ENCODE assay signal across 17 cellular contexts in genomic region chr15:57538822-57539221, GRCh38.
"Had no signal": no experiment of that assay in that cellular context is flagged by ENCODE, and none has a peak within 500 bp of the region (broad histone marks: within the 10 kb centered on the region; RNA-seq: fewer than 3 reads in every experiment).

No MANE protein-coding gene starts in this region.

- DNase-seq: effector CD4-positive, alpha-beta T cell; endodermal cell; foreskin melanocyte; head of caudate nucleus; left colon; left ventricle myocardium superior; mesenchymal stem cell; naive B cell; nephron progenitor cell; ovary; small intestine; stimulated activated CD4-positive, alpha-beta T cell treated with anti-CD3 and anti-CD28 coated beads, Interleukin-12 subunit alpha, Interleukin-12 subunit beta, amount 100 ng/mL, for 4 hours; stimulated activated naive CD4-positive, alpha-beta T cell treated with Interleukin-2 at 50 U/mL for 16 hours had no signal

- H2AFZ ChIP-seq: hepatocyte had no signal

- H3K27me3 Mint-ChIP-seq: type B pancreatic cell had no signal

- H3K4me3 Mint-ChIP-seq: endodermal cell, naive B cell, nephron progenitor cell, type B pancreatic cell had no signal

- H3K27ac Mint-ChIP-seq: endodermal cell, type B pancreatic cell had no signal

- H3K27ac ChIP-seq: hepatocyte, ovary had no signal

- H3K36me3 ChIP-seq: ovary, prostate gland had no signal

- H3K9me3 ChIP-seq: ovary, prostate gland had no signal

- H3K9me3 Mint-ChIP-seq: endodermal cell, type B pancreatic cell had no signal

- H3K27me3 ChIP-seq: hepatocyte, ovary had no signal

- H3K4me3 ChIP-seq: hepatocyte, lung, ovary, prostate gland had no signal

- ATAC-seq: left ventricle myocardium superior had no signal

- H3K4me2 ChIP-seq: hepatocyte had no signal

- H3K4me1 Mint-ChIP-seq: endodermal cell, naive B cell had no signal
